27 cellular contexts compared by ENCODE assay signal in genomic region chr17:63830278-63830677, GRCh38. TPM values are rescaled to one million over a fixed set of nuclear protein-coding genes. Genes with fewer than 3 reads are reported as not detected.
DNase-seq lines count a peak whose midpoint lies in the region; ATAC-seq, FAIRE-seq and TF ChIP-seq lines count a peak whose summit lies in the region.
"Had no signal": no experiment of that assay in that cellular context is flagged by ENCODE, and none has a peak within 500 bp of the region (broad histone marks: within the 10 kb centered on the region; RNA-seq: fewer than 3 reads in every experiment).

No MANE protein-coding gene starts in this region.

- H3K9me2 ChIP-seq in Loucy (replicated peaks; ENCODE audit: low read depth, low read length): no peaks in the 10 kb centered on the region

- H3K4me2 ChIP-seq in Loucy (ENCODE audit: low read depth, low read length, poor library complexity, severe bottlenecking) (peak overlapping the region; percentile 82), K562 (ENCODE audit: insufficient read depth, low read length) (no peak overlapping the region)

- no peaks in the 10 kb centered on the region for H3K27me3 Mint-ChIP-seq in activated naive CD4-positive, alpha-beta T cell treated with anti-CD3 and anti-CD28 coated beads for 36 hours (ENCODE audit: low read depth)
- H3K27me3 Mint-ChIP-seq in stimulated activated memory B cell treated with anti-CD40 and anti-IgM and Interleukin-4, amounts not matched to agents 10 μg/mL and 1 μg/mL and 100 μg/mL, for 72 hours: no peaks in the 10 kb centered on the region

- no TSS peak for BruUV-seq in K562 (replicated peaks; lab: Mats Ljungman, UMichigan)

- H2AFZ ChIP-seq in Loucy (ENCODE audit: low read length): no peak overlapping the region
- H2AFZ ChIP-seq in K562 (ENCODE audit: low read depth, low read length): no peak overlapping the region
- H2AFZ ChIP-seq: GM23248 had no signal

- H4K20me1 ChIP-seq in Loucy (ENCODE audit: insufficient read depth, low read length, poor library complexity, severe bottlenecking) (peaks cover 36% of the 10 kb centered on the region), K562 (replicated peaks; ENCODE audit: control insufficient read depth, insufficient read depth, low read length) (no peaks in the 10 kb centered on the region)

- H3K4me1 ChIP-seq in Loucy (ENCODE audit: insufficient read depth, low read length, poor library complexity, severe bottlenecking) (peaks cover 60% of the 10 kb centered on the region), K562 (replicated peaks in 1 of 2; ENCODE audit: control insufficient read depth in 2 of 2, insufficient read depth in 2 of 2, low read length in 2 of 2) (peaks cover 8 to 16% of the 10 kb centered on the region in 2 experiments; a peak in 3 of 5 replicates)

- H3K27me3 ChIP-seq in Loucy (ENCODE audit: insufficient read depth, low read length, poor library complexity, severe bottlenecking) (no peaks in the 10 kb centered on the region), K562 (ENCODE audit: control insufficient read depth in 2 of 2, insufficient read depth in 2 of 2, low read length in 2 of 2) (no peaks in the 10 kb centered on the region)
- H3K27me3 ChIP-seq: BLaER1 treated with 17β-estradiol and CSF1 and Interleukin-3, amounts not matched to agents 10 nM and 100 nM; dorsolateral prefrontal cortex; SJCRH30; testis had no signal

- peaks cover 57% of the 10 kb centered on the region for H3K36me3 ChIP-seq in Loucy (ENCODE audit: insufficient read depth, low read length)
- H3K36me3 ChIP-seq in K562 (ENCODE audit: control insufficient read depth, insufficient read depth, low read length): peaks cover 80% of the 10 kb centered on the region

- peaks cover 68% of the 10 kb centered on the region for H3K36me3 Mint-ChIP-seq in activated naive CD4-positive, alpha-beta T cell treated with anti-CD3 and anti-CD28 coated beads for 36 hours (ENCODE audit: low read depth)
- H3K36me3 Mint-ChIP-seq in stimulated activated memory B cell treated with anti-CD40 and anti-IgM and Interleukin-4, amounts not matched to agents 10 μg/mL and 1 μg/mL and 100 μg/mL, for 72 hours: peaks cover 48% of the 10 kb centered on the region

- H3K4me3 ChIP-seq in Loucy (ENCODE audit: low read length, poor library complexity, severe bottlenecking): peak overlapping the region; percentile 87
- no peak overlapping the region for H3K4me3 ChIP-seq in K562
- H3K4me3 ChIP-seq: dorsolateral prefrontal cortex, GM23248, mucosa of descending colon, SJCRH30, testis had no signal

- in situ Hi-C loops in K562 (cut with MboI): loop anchor here (25.0 kb wide), 1 partner anchor 393 kb away; the partner anchor contains the start of gene CYB561

- peak overlapping the region; percentile 84 for H3K27ac Mint-ChIP-seq in activated naive CD4-positive, alpha-beta T cell treated with anti-CD3 and anti-CD28 coated beads for 36 hours
- H3K27ac Mint-ChIP-seq in stimulated activated memory B cell treated with anti-CD40 and anti-IgM and Interleukin-4, amounts not matched to agents 10 μg/mL and 1 μg/mL and 100 μg/mL, for 72 hours: peak overlapping the region; percentile 12

- H3K79me2 ChIP-seq in Loucy (ENCODE audit: insufficient read depth, low read length): peaks cover 89% of the 10 kb centered on the region
- peaks cover 48% of the 10 kb centered on the region for H3K79me2 ChIP-seq in K562 (ENCODE audit: control insufficient read depth, insufficient read depth, low read length)

- no peaks in the 10 kb centered on the region for H3K9me1 ChIP-seq in K562 (ENCODE audit: control insufficient read depth, insufficient read depth, low read length)

- peaks cover 71% of the 10 kb centered on the region for H3K4me1 Mint-ChIP-seq in activated naive CD4-positive, alpha-beta T cell treated with anti-CD3 and anti-CD28 coated beads for 36 hours (ENCODE audit: low read depth)
- H3K4me1 Mint-ChIP-seq in stimulated activated memory B cell treated with anti-CD40 and anti-IgM and Interleukin-4, amounts not matched to agents 10 μg/mL and 1 μg/mL and 100 μg/mL, for 72 hours: peaks cover 61% of the 10 kb centered on the region

- TF ChIP-seq CTCF in Loucy (conservative IDR thresholded peaks at IDR 0.05; ENCODE audit: low read length): no peak
- no peak for TF ChIP-seq CTCF in K562 (IDR thresholded peaks at IDR 0.05 in 2 of 3, conservative IDR thresholded peaks at IDR 0.05 in 1 of 3; ENCODE audit: insufficient read depth in 2 of 3, low read depth in 1 of 3, low read length in 3 of 3)

- TF ChIP-seq EP300 in K562 (IDR thresholded peaks at IDR 0.05; ENCODE audit: low read length): no peak

- POLR2A ChIA-PET in K562 (lab: Yijun Ruan, JAX): interaction anchor here (1.0 to 4.6 kb wide), 6 partner anchors 11 to 132 kb away, joined by 3 to 66 read pairs (median 12); partner anchors contain the start of genes CCDC47, DDX42 and SMARCD2

- intact Hi-C loops in activated naive CD4-positive, alpha-beta T cell treated with anti-CD3 and anti-CD28 coated beads for 36 hours (cut with micrococcal nuclease): no loop called here
- intact Hi-C loops in K562 (cut with micrococcal nuclease): loop anchor here (10.0 kb wide), 1 partner anchor 135 kb away; no protein-coding TSS in a partner anchor

- TF ChIP-seq POLR2A in K562 (conservative IDR thresholded peaks at IDR 0.05): 0 out of 2 replicates have a peak, but pooled peaks have one; percentile 48

- no peak for ATAC-seq in K562
- no peak for ATAC-seq in stimulated activated memory B cell treated with anti-CD40 and anti-IgM and Interleukin-4, amounts not matched to agents 10 μg/mL and 1 μg/mL and 100 μg/mL, for 72 hours
- ATAC-seq: mucosa of descending colon had no signal

- H3K9ac ChIP-seq in Loucy (ENCODE audit: low read depth, low read length, poor library complexity, severe bottlenecking) (peak overlapping the region; percentile 89), K562 (ENCODE audit: insufficient read depth in 1 of 2, low read depth in 2 of 2, low read length in 2 of 2) (no peak overlapping the region)
- H3K9ac ChIP-seq: GM23248 had no signal

- FAIRE-seq in K562 (lab: Jason Lieb, UNC): no peak
- FAIRE-seq: GM19239 had no signal

- DNase-seq in activated naive CD4-positive, alpha-beta T cell treated with anti-CD3 and anti-CD28 coated beads for 36 hours: no peak
- no peak for DNase-seq in activated naive CD4-positive, alpha-beta T cell treated with anti-CD3 and anti-CD28 coated beads, Interleukin-2, amount 50 U/mL, for 16 hours
- no peak for DNase-seq in K562 (ENCODE audit: extremely low read depth in 1 of 4, low spot score in 3 of 4)
- no peak for DNase-seq in superior temporal gyrus (ENCODE audit: extremely low spot score)
- no peak for DNase-seq in medulla oblongata (ENCODE audit: extremely low spot score)
- DNase-seq in NCI-H446 (lab: John Stamatoyannopoulos, UW): no peak
- DNase-seq: amygdala, dorsolateral prefrontal cortex, GM23248, immature natural killer cell, MM.1S, mucosa of descending colon, NCI-H82, nucleus accumbens, SJCRH30, testis, WERI-Rb-1 had no signal

- no peak overlapping the region for H3K4me3 Mint-ChIP-seq in activated naive CD4-positive, alpha-beta T cell treated with anti-CD3 and anti-CD28 coated beads for 36 hours
- H3K4me3 Mint-ChIP-seq in stimulated activated memory B cell treated with anti-CD40 and anti-IgM and Interleukin-4, amounts not matched to agents 10 μg/mL and 1 μg/mL and 100 μg/mL, for 72 hours: no peak overlapping the region

- no peaks in the 10 kb centered on the region for H3K9me3 Mint-ChIP-seq in activated naive CD4-positive, alpha-beta T cell treated with anti-CD3 and anti-CD28 coated beads for 36 hours
- no peaks in the 10 kb centered on the region for H3K9me3 Mint-ChIP-seq in stimulated activated memory B cell treated with anti-CD40 and anti-IgM and Interleukin-4, amounts not matched to agents 10 μg/mL and 1 μg/mL and 100 μg/mL, for 72 hours
- H3K9me3 Mint-ChIP-seq: immature natural killer cell had no signal

- no peaks in the 10 kb centered on the region for H3F3A ChIP-seq in Loucy (ENCODE audit: low read depth)

- H3K27ac ChIP-seq in K562 (ENCODE audit: extremely low read depth, low read depth, low read length): no peak overlapping the region
- H3K27ac ChIP-seq: epithelial cell of prostate, GM23248, SJCRH30, WERI-Rb-1 had no signal

- CTCF ChIA-PET in activated naive CD4-positive, alpha-beta T cell treated with anti-CD3 and anti-CD28 coated beads for 36 hours (lab: Charles Lee): interaction anchor here (0.8 to 2.8 kb wide), 3 partner anchors 8 to 116 kb away, joined by 3 to 29 read pairs (median 3); no protein-coding TSS in a partner anchor
- CTCF ChIA-PET in K562 (lab: Yijun Ruan, JAX; ENCODE audit: low intra/inter-chr PET ratio): no interaction called here

- no peaks in the 10 kb centered on the region for H3K9me3 ChIP-seq in Loucy (ENCODE audit: insufficient read depth, low read depth, low read length)
- H3K9me3 ChIP-seq in K562 (replicated peaks; ENCODE audit: control insufficient read depth, insufficient read depth, low read depth, low read length): no peaks in the 10 kb centered on the region
- H3K9me3 ChIP-seq: BLaER1 treated with 17β-estradiol and CSF1 and Interleukin-3, amounts not matched to agents 10 nM and 100 nM; mucosa of descending colon; SJCRH30; testis had no signal

- no peak for TF ChIP-seq RAD21 in K562 (CRISPR knock-in tag; conservative IDR thresholded peaks at IDR 0.05 in 1 of 2, IDR thresholded peaks at IDR 0.05 in 1 of 2)

- 98% methylated on average over 5 of the region's 5 CpGs for WGBS in K562 (ENCODE audit: insufficient coverage, low coverage, missing lambda C conversion rate)

RNA-seq across cellular contexts. Expression of gene FTSJ3, which starts 2.8 kb away (rescaled TPM):
- total RNA-seq in activated naive CD4-positive, alpha-beta T cell treated with anti-CD3 and anti-CD28 coated beads for 36 hours: 10 to 100 TPM; 25.3 to 26.2 TPM
- 162 and 231 TPM in 2 replicates for total RNA-seq in K562 (2011; cell fraction: chromatin; rRNA removed; ENCODE audit: low replicate concordance)
- total RNA-seq in K562 (2011; cell fraction: nucleolus; rRNA removed): 125 and 132 TPM in 2 replicates
- total RNA-seq in K562 (2011; cell fraction: nucleoplasm; rRNA removed): 98.4 and 106 TPM in 2 replicates
- total RNA-seq in K562 (2014; rRNA removed): 54.9 and 65.6 TPM in 2 replicates
- total RNA-seq in K562 (2014; rRNA removed; fragmentation: Illumina TruSeq; extraction: Trizol): 50.1 and 54.0 TPM in 2 replicates
- total RNA-seq in K562 (2015; rRNA removed; fragmentation: Illumina TruSeq; extraction: Trizol): 60.7 and 62.2 TPM in 2 replicates
- total RNA-seq in K562 (2021): 46.1 and 51.8 TPM in 2 replicates
- 36.0 and 42.1 TPM in 2 replicates for polyA plus RNA-seq in K562 (2011; rRNA removed)
- polyA plus RNA-seq in K562 (2011; cell fraction: cytosol; rRNA removed): 33.3 and 42.2 TPM in 2 replicates
- polyA plus RNA-seq in K562 (2011; cell fraction: nucleus; rRNA removed): 46.6 and 60.4 TPM in 2 replicates
- 23.3 and 47.3 TPM in 2 replicates for polyA plus RNA-seq in K562 (2012)
- polyA plus RNA-seq in K562 (2014; fragmentation: Illumina TruSeq; extraction: Trizol): 52.6 and 56.6 TPM in 2 replicates
- 10 to 100 TPM; 18.0 to 49.3 TPM for polyA plus RNA-seq in K562 (2014; fragmentation: Nextera tagmentation; extraction: Ambion mirVana)
- 48.5 and 52.4 TPM in 2 replicates for polyA plus RNA-seq in K562 (2014; rRNA removed)
- polyA minus RNA-seq in K562 (2011; rRNA and poly(A)+ RNA removed): 51.5 and 77.3 TPM in 2 replicates
- polyA minus RNA-seq in K562 (2011; cell fraction: cytosol; rRNA and poly(A)+ RNA removed): 20.1 and 38.2 TPM in 2 replicates
- 56.4 and 69.9 TPM in 2 replicates for polyA minus RNA-seq in K562 (2011; cell fraction: nucleus; rRNA and poly(A)+ RNA removed)

RNA-seq across cellular contexts. Expression of gene PSMC5, which starts 3.0 kb away (rescaled TPM):
- total RNA-seq in activated naive CD4-positive, alpha-beta T cell treated with anti-CD3 and anti-CD28 coated beads for 36 hours: 100 to 1,000 TPM; 144 to 154 TPM
- total RNA-seq in K562 (2011; cell fraction: chromatin; rRNA removed; ENCODE audit: low replicate concordance): 149 and 229 TPM in 2 replicates
- total RNA-seq in K562 (2011; cell fraction: nucleolus; rRNA removed): 136 and 141 TPM in 2 replicates
- 117 and 138 TPM in 2 replicates for total RNA-seq in K562 (2011; cell fraction: nucleoplasm; rRNA removed)
- total RNA-seq in K562 (2014; rRNA removed) (89.2 and 115 TPM in 2 replicates), K562 (2014; rRNA removed; fragmentation: Illumina TruSeq; extraction: Trizol) (106 and 108 TPM in 2 replicates), K562 (2015; rRNA removed; fragmentation: Illumina TruSeq; extraction: Trizol) (110 and 114 TPM in 2 replicates), K562 (2021) (140 and 161 TPM in 2 replicates)
- polyA plus RNA-seq in K562 (2011; rRNA removed) (138 and 200 TPM in 2 replicates), K562 (2014; fragmentation: Illumina TruSeq; extraction: Trizol) (181 and 184 TPM in 2 replicates), K562 (2014; fragmentation: Nextera tagmentation; extraction: Ambion mirVana) (100 to 1,000 TPM; 159 to 393 TPM), K562 (2014; rRNA removed) (247 and 261 TPM in 2 replicates)
- polyA plus RNA-seq in K562 (2011; cell fraction: cytosol; rRNA removed): 136 and 152 TPM in 2 replicates
- polyA plus RNA-seq in K562 (2011; cell fraction: nucleus; rRNA removed): 155 and 167 TPM in 2 replicates
- 137 and 204 TPM in 2 replicates for polyA plus RNA-seq in K562 (2012)
- polyA minus RNA-seq in K562 (2011; rRNA and poly(A)+ RNA removed): 260 and 357 TPM in 2 replicates
- 83.3 and 103 TPM in 2 replicates for polyA minus RNA-seq in K562 (2011; cell fraction: cytosol; rRNA and poly(A)+ RNA removed)
- polyA minus RNA-seq in K562 (2011; cell fraction: nucleus; rRNA and poly(A)+ RNA removed): 64.4 and 99.7 TPM in 2 replicates

RNA-seq across cellular contexts. Expression of gene SMARCD2, which starts 12.2 kb away (rescaled TPM):
- total RNA-seq in activated naive CD4-positive, alpha-beta T cell treated with anti-CD3 and anti-CD28 coated beads for 36 hours: 100 to 1,000 TPM in 1 of 2 experiments, 10 to 100 TPM in 1; 98.5 to 107 TPM
- total RNA-seq in K562 (2011; cell fraction: chromatin; rRNA removed; ENCODE audit: low replicate concordance): 74.3 and 178 TPM in 2 replicates
- total RNA-seq in K562 (2011; cell fraction: nucleolus; rRNA removed): 107 and 112 TPM in 2 replicates
- 75.0 and 77.1 TPM in 2 replicates for total RNA-seq in K562 (2011; cell fraction: nucleoplasm; rRNA removed)
- total RNA-seq in K562 (2014; rRNA removed): 114 and 126 TPM in 2 replicates
- 62.5 and 73.1 TPM in 2 replicates for total RNA-seq in K562 (2014; rRNA removed; fragmentation: Illumina TruSeq; extraction: Trizol)
- 90.3 and 91.1 TPM in 2 replicates for total RNA-seq in K562 (2015; rRNA removed; fragmentation: Illumina TruSeq; extraction: Trizol)
- total RNA-seq in K562 (2021): 92.0 and 101 TPM in 2 replicates
- polyA plus RNA-seq in K562 (2011; rRNA removed): 86.3 and 101 TPM in 2 replicates
- polyA plus RNA-seq in K562 (2011; cell fraction: cytosol; rRNA removed): 87.5 and 128 TPM in 2 replicates
- polyA plus RNA-seq in K562 (2011; cell fraction: nucleus; rRNA removed): 135 and 148 TPM in 2 replicates
- 75.4 and 102 TPM in 2 replicates for polyA plus RNA-seq in K562 (2012)
- 94.8 and 110 TPM in 2 replicates for polyA plus RNA-seq in K562 (2014; fragmentation: Illumina TruSeq; extraction: Trizol)
- 1 to 10 TPM; 1.7 to 5.7 TPM for polyA plus RNA-seq in K562 (2014; fragmentation: Nextera tagmentation; extraction: Ambion mirVana)
- polyA plus RNA-seq in K562 (2014; rRNA removed): 84.2 and 95.7 TPM in 2 replicates
- 54.4 and 63.4 TPM in 2 replicates for polyA minus RNA-seq in K562 (2011; rRNA and poly(A)+ RNA removed)
- 50.4 and 64.0 TPM in 2 replicates for polyA minus RNA-seq in K562 (2011; cell fraction: cytosol; rRNA and poly(A)+ RNA removed)
- polyA minus RNA-seq in K562 (2011; cell fraction: nucleus; rRNA and poly(A)+ RNA removed): 50.4 and 59.0 TPM in 2 replicates

RNA-seq across cellular contexts. Expression of gene CSH2, which starts 43.2 kb away (rescaled TPM):
- total RNA-seq in activated naive CD4-positive, alpha-beta T cell treated with anti-CD3 and anti-CD28 coated beads for 36 hours: not detected
- not detected in 2 replicates for total RNA-seq in K562 (2011; cell fraction: chromatin; rRNA removed; ENCODE audit: low replicate concordance)
- total RNA-seq in K562 (2011; cell fraction: nucleolus; rRNA removed): not detected in 2 replicates
- total RNA-seq in K562 (2011; cell fraction: nucleoplasm; rRNA removed): not detected in 2 replicates
- total RNA-seq in K562 (2014; rRNA removed): not detected in 2 replicates
- not detected in 2 replicates for total RNA-seq in K562 (2014; rRNA removed; fragmentation: Illumina TruSeq; extraction: Trizol)
- not detected in 2 replicates for total RNA-seq in K562 (2015; rRNA removed; fragmentation: Illumina TruSeq; extraction: Trizol)
- total RNA-seq in K562 (2021): not detected in 2 replicates
- polyA plus RNA-seq in K562 (2011; rRNA removed): not detected in 2 replicates
- polyA plus RNA-seq in K562 (2011; cell fraction: cytosol; rRNA removed): not detected in 2 replicates
- polyA plus RNA-seq in K562 (2011; cell fraction: nucleus; rRNA removed): not detected in 2 replicates
- polyA plus RNA-seq in K562 (2012): 0.17 and 0.39 TPM in 2 replicates
- polyA plus RNA-seq in K562 (2014; fragmentation: Illumina TruSeq; extraction: Trizol): not detected in 2 replicates
- not detected for polyA plus RNA-seq in K562 (2014; fragmentation: Nextera tagmentation; extraction: Ambion mirVana)
- polyA plus RNA-seq in K562 (2014; rRNA removed): not detected in 2 replicates
- polyA minus RNA-seq in K562 (2011; rRNA and poly(A)+ RNA removed): not detected in 2 replicates
- polyA minus RNA-seq in K562 (2011; cell fraction: cytosol; rRNA and poly(A)+ RNA removed): not detected in 2 replicates
- not detected in 2 replicates for polyA minus RNA-seq in K562 (2011; cell fraction: nucleus; rRNA and poly(A)+ RNA removed)
- total RNA-seq: dorsolateral prefrontal cortex; fibroblast of villous mesenchyme; G401; GM23248; liver; mucosa of descending colon; renal cortical epithelial cell; SJCRH30; T-helper 2 cell treated with Interferon-gamma antibody and Interleukin-4, amounts not matched to agents 100 ng/mL and 5 ng/mL, for 36 hours had no signal
- polyA plus RNA-seq: GM23248, immature natural killer cell, liver had no signal

RNA-seq across cellular contexts. Expression of gene GH2, which starts 51.5 kb away (rescaled TPM):
- total RNA-seq in activated naive CD4-positive, alpha-beta T cell treated with anti-CD3 and anti-CD28 coated beads for 36 hours: not detected
- total RNA-seq in K562 (2011; cell fraction: chromatin; rRNA removed; ENCODE audit: low replicate concordance): not detected in 2 replicates
- total RNA-seq in K562 (2011; cell fraction: nucleolus; rRNA removed): not detected in 2 replicates
- total RNA-seq in K562 (2011; cell fraction: nucleoplasm; rRNA removed): not detected in 2 replicates
- total RNA-seq in K562 (2014; rRNA removed): not detected in 2 replicates
- total RNA-seq in K562 (2014; rRNA removed; fragmentation: Illumina TruSeq; extraction: Trizol): not detected in 2 replicates
- total RNA-seq in K562 (2015; rRNA removed; fragmentation: Illumina TruSeq; extraction: Trizol): not detected in 2 replicates
- not detected in 2 replicates for total RNA-seq in K562 (2021)
- polyA plus RNA-seq in K562 (2011; rRNA removed): not detected in 2 replicates
- polyA plus RNA-seq in K562 (2011; cell fraction: cytosol; rRNA removed): not detected in 2 replicates
- polyA plus RNA-seq in K562 (2011; cell fraction: nucleus; rRNA removed): not detected in 2 replicates
- not detected in 2 replicates for polyA plus RNA-seq in K562 (2012)
- not detected in 2 replicates for polyA plus RNA-seq in K562 (2014; fragmentation: Illumina TruSeq; extraction: Trizol)
- not detected for polyA plus RNA-seq in K562 (2014; fragmentation: Nextera tagmentation; extraction: Ambion mirVana)
- 0.18 TPM in 1 of 2 replicates, not detected in the other for polyA plus RNA-seq in K562 (2014; rRNA removed)
- not detected in 2 replicates for polyA minus RNA-seq in K562 (2011; rRNA and poly(A)+ RNA removed)
- polyA minus RNA-seq in K562 (2011; cell fraction: cytosol; rRNA and poly(A)+ RNA removed): not detected in 2 replicates
- polyA minus RNA-seq in K562 (2011; cell fraction: nucleus; rRNA and poly(A)+ RNA removed): not detected in 2 replicates
- total RNA-seq: dorsolateral prefrontal cortex; fibroblast of villous mesenchyme; G401; GM23248; liver; mucosa of descending colon; renal cortical epithelial cell; SJCRH30; T-helper 2 cell treated with Interferon-gamma antibody and Interleukin-4, amounts not matched to agents 100 ng/mL and 5 ng/mL, for 36 hours had no signal
- polyA plus RNA-seq: GM23248, immature natural killer cell, liver had no signal
